ENCODE assay signal across 9 cellular contexts in genomic region chr1:27122652-27123051, GRCh38. TPM values are rescaled to one million over a fixed set of nuclear protein-coding genes. Genes with fewer than 3 reads are reported as not detected.
DNase-seq lines count a peak whose midpoint lies in the region; ATAC-seq and TF ChIP-seq lines count a peak whose summit lies in the region.
"Had no signal": no experiment of that assay in that cellular context is flagged by ENCODE, and none has a peak within 500 bp of the region (broad histone marks: within the 10 kb centered on the region; RNA-seq: fewer than 3 reads in every experiment).

No MANE protein-coding gene starts in this region.

- H3K27me3 Mint-ChIP-seq in T-helper 2 cell treated with Interferon-gamma antibody and Interleukin-4, amounts not matched to agents 5 μg/mL and 100 μg/mL, for 36 hours (ENCODE audit: low read depth): no peaks in the 10 kb centered on the region
- H3K27me3 Mint-ChIP-seq: memory B cell had no signal

- H3K4me3 ChIP-seq in ascending aorta (no peak overlapping the region), hepatocyte (no peak overlapping the region)
- no peak overlapping the region for H3K4me3 ChIP-seq in effector memory CD4-positive, alpha-beta T cell (ENCODE audit: insufficient read depth, low read depth, low read length, poor library complexity, severe bottlenecking)

- no peaks in the 10 kb centered on the region for H3K36me3 Mint-ChIP-seq in T-helper 2 cell treated with Interferon-gamma antibody and Interleukin-4, amounts not matched to agents 5 μg/mL and 100 μg/mL, for 36 hours (ENCODE audit: low read depth)

- no peak for DNase-seq in T-helper 2 cell treated with Interferon-gamma antibody and Interleukin-4, amounts not matched to agents 5 μg/mL and 100 μg/mL, for 36 hours (ENCODE audit: low spot score)
- DNase-seq in T-helper 2 cell (no peak), ascending aorta (ENCODE audit: low spot score in 2 of 2) (peak in 1 of 2 donors; percentile 85), hepatocyte (ENCODE audit: low spot score) (peak; percentile 86), stromal cell of bone marrow (ENCODE audit: low read depth) (peak; percentile 52), T-helper 1 cell (no peak)
- DNase-seq in effector memory CD4-positive, alpha-beta T cell: no peak

- TF ChIP-seq CTCF in ascending aorta (IDR thresholded peaks at IDR 0.05) (no peak), hepatocyte (IDR thresholded peaks at IDR 0.05; ENCODE audit: poor library complexity) (no peak)

- H3K4me3 Mint-ChIP-seq in T-helper 2 cell treated with Interferon-gamma antibody and Interleukin-4, amounts not matched to agents 5 μg/mL and 100 μg/mL, for 36 hours: no peak overlapping the region
- H3K4me3 Mint-ChIP-seq: memory B cell had no signal

- H3K4me1 Mint-ChIP-seq in T-helper 2 cell treated with Interferon-gamma antibody and Interleukin-4, amounts not matched to agents 5 μg/mL and 100 μg/mL, for 36 hours (ENCODE audit: low read depth): peaks cover 2% of the 10 kb centered on the region

- no peak for ATAC-seq in GM18520 (IDR thresholded peaks at IDR 0.05; ENCODE audit: unreplicated experiment)

- no peak overlapping the region for H3K4me2 ChIP-seq in hepatocyte

- H4K20me1 ChIP-seq in hepatocyte (ENCODE audit: insufficient read depth, poor library complexity, severe bottlenecking): no peaks in the 10 kb centered on the region

- no peaks in the 10 kb centered on the region for H3K9me3 Mint-ChIP-seq in T-helper 2 cell treated with Interferon-gamma antibody and Interleukin-4, amounts not matched to agents 5 μg/mL and 100 μg/mL, for 36 hours
- H3K9me3 Mint-ChIP-seq: memory B cell had no signal

- no peak overlapping the region for H2AFZ ChIP-seq in hepatocyte

- 45% methylated on average over 4 of the region's 4 CpGs for WGBS in hepatocyte (ENCODE audit: low lambda C conversion rate, missing lambda C conversion rate)

- peak overlapping the region; percentile 35 for H3K27ac Mint-ChIP-seq in T-helper 2 cell treated with Interferon-gamma antibody and Interleukin-4, amounts not matched to agents 5 μg/mL and 100 μg/mL, for 36 hours
- H3K27ac Mint-ChIP-seq: memory B cell had no signal

- H3K9me2 ChIP-seq in hepatocyte (replicated peaks; ENCODE audit: insufficient read depth): no peaks in the 10 kb centered on the region

- H3K4me1 ChIP-seq in ascending aorta: peaks cover 18 to 38% of the 10 kb centered on the region in 2 donors
- peaks cover 36% of the 10 kb centered on the region for H3K4me1 ChIP-seq in hepatocyte (ENCODE audit: insufficient read depth)
- H3K4me1 ChIP-seq in effector memory CD4-positive, alpha-beta T cell (ENCODE audit: control insufficient read depth, insufficient read depth, low read length, poor library complexity, severe bottlenecking): no peaks in the 10 kb centered on the region

- no peaks in the 10 kb centered on the region for H3K27me3 ChIP-seq in ascending aorta
- no peaks in the 10 kb centered on the region for H3K27me3 ChIP-seq in hepatocyte
- no peaks in the 10 kb centered on the region for H3K27me3 ChIP-seq in effector memory CD4-positive, alpha-beta T cell (replicated peaks; ENCODE audit: control insufficient read depth, insufficient read depth, low read length, poor library complexity, severe bottlenecking)

- intact Hi-C loops in ascending aorta (cut with DNase I): no loop called here

- H3K9me3 ChIP-seq in ascending aorta (no peaks in the 10 kb centered on the region), hepatocyte (ENCODE audit: low read depth) (no peaks in the 10 kb centered on the region)
- no peaks in the 10 kb centered on the region for H3K9me3 ChIP-seq in effector memory CD4-positive, alpha-beta T cell (ENCODE audit: control insufficient read depth, low read length)

- no peaks in the 10 kb centered on the region for H3K36me3 ChIP-seq in ascending aorta
- no peaks in the 10 kb centered on the region for H3K36me3 ChIP-seq in hepatocyte (replicated peaks; ENCODE audit: insufficient read depth, low read depth)
- H3K36me3 ChIP-seq in effector memory CD4-positive, alpha-beta T cell (ENCODE audit: control insufficient read depth, insufficient read depth, low read length): no peaks in the 10 kb centered on the region

- peaks cover 29% of the 10 kb centered on the region for H3K79me2 ChIP-seq in hepatocyte

- H3K27ac ChIP-seq in ascending aorta: peak overlapping the region; percentile 64 to 87
- peak overlapping the region; percentile 57 for H3K27ac ChIP-seq in hepatocyte
- no peak overlapping the region for H3K27ac ChIP-seq in effector memory CD4-positive, alpha-beta T cell (ENCODE audit: insufficient read depth, low read length, poor library complexity, severe bottlenecking)

RNA-seq across cellular contexts. Expression of gene SLC9A1, which starts 32.3 kb away (rescaled TPM):
- total RNA-seq in ascending aorta: 22.0 TPM
- total RNA-seq in hepatocyte: 9.7 and 13.3 TPM in 2 replicates
- 29.8 and 31.3 TPM in 2 replicates for polyA plus RNA-seq in hepatocyte

Comparison
In these comparisons a context has a peak if more than half of its experiments do, and no peak if none do; other contexts are left out.
1. DNase-seq: peak in hepatocyte (single experiment) and stromal cell of bone marrow (single experiment); none in T-helper 2 cell treated with Interferon-gamma antibody and Interleukin-4, amounts not matched to agents 5 μg/mL and 100 μg/mL, for 36 hours (single experiment), T-helper 2 cell (0 of 5), T-helper 1 cell (0 of 5) and effector memory CD4-positive, alpha-beta T cell (0 of 3).